20 cellular contexts compared by ENCODE assay signal in genomic region chr6:38755874-38756273, GRCh38. TPM values are rescaled to one million over a fixed set of nuclear protein-coding genes. Genes with fewer than 3 reads are reported as not detected.
DNase-seq lines count a peak whose midpoint lies in the region; ATAC-seq and TF ChIP-seq lines count a peak whose summit lies in the region.
"Had no signal": no experiment of that assay in that cellular context is flagged by ENCODE, and none has a peak within 500 bp of the region (broad histone marks: within the 10 kb centered on the region; RNA-seq: fewer than 3 reads in every experiment).

No MANE protein-coding gene starts in this region.

- peaks cover 13 to 20% of the 10 kb centered on the region in 2 experiments for H3K4me1 ChIP-seq in HCT116 (ENCODE audit: control insufficient read depth in 1 of 2, insufficient read depth in 2 of 2, low read length in 2 of 2)
- peaks cover 4% of the 10 kb centered on the region for H3K4me1 ChIP-seq in body of pancreas
- H3K4me1 ChIP-seq: left ventricle myocardium inferior, testis had no signal

- peak overlapping the region; percentile 85 for H3K27ac Mint-ChIP-seq in mesothelial cell of epicardium

- no peaks in the 10 kb centered on the region for H4K20me1 ChIP-seq in HCT116 (ENCODE audit: insufficient read depth)

- DNase-seq in DMS53 (lab: John Stamatoyannopoulos, UW): peak; percentile 72
- DNase-seq in HCT116 (ENCODE audit: low read depth, low spot score): peak; percentile 62
- DNase-seq in body of pancreas: no peak
- DNase-seq in mesothelial cell of epicardium (ENCODE audit: low spot score in 2 of 2, unreplicated experiment in 2 of 2): no peak
- DNase-seq in head of caudate nucleus: no peak
- no peak for DNase-seq in midbrain (lab: John Stamatoyannopoulos, UW)
- DNase-seq: activated CD4-positive, alpha-beta T cell treated with anti-CD3 and anti-CD28 coated beads for 48 hours; activated CD8-positive, alpha-beta memory T cell treated with anti-CD3 and anti-CD28 coated beads, Interleukin-2, amount 50 U/mL, for 48 hours; effector memory CD4-positive, alpha-beta T cell; left ventricle myocardium inferior; MV-4-11; NCI-H2029; NCI-H524 treated with DMSO at 0.1 percent for 48 hours; SK-N-SH; stimulated activated CD4-positive, alpha-beta T cell treated with anti-CD3 and anti-CD28 coated beads, Interleukin-4, amount 100 ng/mL, for 24 hours; T-helper 9 cell; testis had no signal

- no peak; the same call in 1 of the 2 replicates for TF ChIP-seq RAD21 in HCT116 (IDR thresholded peaks at IDR 0.05; ENCODE audit: low read depth)

- CTCF ChIA-PET in HCT116 (lab: Charles Lee): interaction anchor here (1.0 to 1.1 kb wide), 2 partner anchors 16 to 18 kb away, joined by 3 to 4 read pairs; no protein-coding TSS in a partner anchor

- peaks cover 3% of the 10 kb centered on the region for H3K27me3 Mint-ChIP-seq in mesothelial cell of epicardium (ENCODE audit: low read depth)

- H3K4me3 ChIP-seq in HCT116 (replicated peaks in 1 of 2; ENCODE audit: low read depth in 1 of 2, low read length in 2 of 2): peak overlapping the region in 1 of 2 experiments; percentile 11; a peak in 1 of 4 replicates
- no peak overlapping the region for H3K4me3 ChIP-seq in body of pancreas
- H3K4me3 ChIP-seq: left ventricle myocardium inferior, testis had no signal

- peak overlapping the region; percentile 72 for H3K4me2 ChIP-seq in HCT116 (ENCODE audit: low read length)
- H3K4me2 ChIP-seq: SK-N-SH had no signal

- H3K4me1 Mint-ChIP-seq in mesothelial cell of epicardium: peaks cover 12% of the 10 kb centered on the region

- intact Hi-C loops in HCT116 (cut with micrococcal nuclease) (no loop called here), body of pancreas (cut with DNase I) (no loop called here), head of caudate nucleus (cut with DNase I) (no loop called here)

- TF ChIP-seq POLR2A in HCT116 (IDR thresholded peaks at IDR 0.05; ENCODE audit: borderline replicate concordance, extremely low read depth, insufficient read depth, insufficient read length) (no peak), body of pancreas (IDR thresholded peaks at IDR 0.05) (no peak)

- no TSS peak for BruUV-seq in HCT116 (replicated peaks; lab: Mats Ljungman, UMichigan)

- no peaks in the 10 kb centered on the region for H3K79me2 ChIP-seq in HCT116 (ENCODE audit: insufficient read depth, low read length)

- RAD21 ChIA-PET in HCT116 (lab: Charles Lee; ENCODE audit: low non-redundant PET in 1 of 2, low total read pairs in 2 of 2, uncharacterized antibody in 2 of 2, unreplicated experiment in 2 of 2): no interaction called here

- H3K9me3 ChIP-seq in HCT116 (ENCODE audit: control insufficient read depth in 1 of 2, insufficient read depth in 1 of 2, low read depth in 1 of 2, low read length in 2 of 2): no peaks in the 10 kb centered on the region
- H3K9me3 ChIP-seq in body of pancreas: no peaks in the 10 kb centered on the region
- H3K9me3 ChIP-seq: SK-N-SH, testis had no signal

- no peak overlapping the region for H3K27ac ChIP-seq in HCT116 (ENCODE audit: low read depth, low read length)
- H3K27ac ChIP-seq in body of pancreas: peak overlapping the region in 2 of 4 donors; percentile 23 to 44
- H3K27ac ChIP-seq: left ventricle myocardium inferior, testis had no signal

- peaks cover 18% of the 10 kb centered on the region for H3K9me3 Mint-ChIP-seq in mesothelial cell of epicardium

- H3K36me3 ChIP-seq in HCT116 (ENCODE audit: control insufficient read depth in 1 of 2, insufficient read depth in 2 of 2, low read length in 2 of 2): no peaks in the 10 kb centered on the region
- H3K36me3 ChIP-seq in body of pancreas (replicated peaks in 1 of 2; ENCODE audit: insufficient read depth in 1 of 2, low read depth in 2 of 2): no peaks in the 10 kb centered on the region
- H3K36me3 ChIP-seq: left ventricle myocardium inferior had no signal

- POLR2A ChIA-PET in HCT116 (lab: Charles Lee): no interaction called here

- H3K27me3 ChIP-seq in HCT116 (ENCODE audit: insufficient read depth, low read length): no peaks in the 10 kb centered on the region
- no peaks in the 10 kb centered on the region for H3K27me3 ChIP-seq in body of pancreas
- H3K27me3 ChIP-seq: testis had no signal

- TF ChIP-seq CTCF in HCT116 (IDR thresholded peaks at IDR 0.05 in 2 of 3, conservative IDR thresholded peaks at IDR 0.05 in 1 of 3; ENCODE audit: borderline replicate concordance in 1 of 3, insufficient read depth in 1 of 3, low read depth in 2 of 3, low read length in 2 of 3): no peak
- TF ChIP-seq CTCF in body of pancreas (IDR thresholded peaks at IDR 0.05): no peak
- TF ChIP-seq CTCF in mesothelial cell of epicardium (IDR thresholded peaks at IDR 0.05; ENCODE audit: unreplicated experiment): no peak

- H2AFZ ChIP-seq in HCT116 (ENCODE audit: low read depth, low read length, poor library complexity, severe bottlenecking): peak overlapping the region; percentile 66

- peak; percentile 63 for ATAC-seq in HCT116
- peak; percentile 59 for ATAC-seq in body of pancreas
- ATAC-seq in GM18520 (IDR thresholded peaks at IDR 0.05; ENCODE audit: unreplicated experiment): no peak

- 68 to 74% methylated on average over 2 of the region's 2 CpGs for WGBS in body of pancreas, 2 donors

- H3K36me3 Mint-ChIP-seq in mesothelial cell of epicardium: no peaks in the 10 kb centered on the region

- no peaks in the 10 kb centered on the region for H3K9me2 ChIP-seq in HCT116 (ENCODE audit: insufficient read depth)
- H3K9me2 ChIP-seq: SK-N-SH had no signal

- no peak overlapping the region for H3K4me3 Mint-ChIP-seq in mesothelial cell of epicardium

- peak overlapping the region; percentile 41; the same call in 1 of the 2 replicates for H3K9ac ChIP-seq in HCT116 (ENCODE audit: low read length)
- H3K9ac ChIP-seq: SK-N-SH had no signal

TF ChIP-seq in HCT116, 20 proteins besides CTCF, POLR2A, EP300 and RAD21 (continues in another document):
- TF ChIP-seq CEBPB (IDR thresholded peaks at IDR 0.05; ENCODE audit: low read depth) (peak; percentile 76), SIN3A (IDR thresholded peaks at IDR 0.05; ENCODE audit: low read depth) (0 out of 2 replicates have a peak, but pooled peaks have one; percentile 46), CBX3 (IDR thresholded peaks at IDR 0.05; ENCODE audit: low read depth) (peak; percentile 78; the same call in 1 of the 2 replicates), POLR2AphosphoS5 (IDR thresholded peaks at IDR 0.05; ENCODE audit: low read depth, low read length) (no peak), ZNF274 (IDR thresholded peaks at IDR 0.05; ENCODE audit: low read depth, low read length) (no peak), ELF1 (IDR thresholded peaks at IDR 0.05; ENCODE audit: borderline replicate concordance, low read depth) (no peak), TCF7L2 (IDR thresholded peaks at IDR 0.05; ENCODE audit: borderline replicate concordance, extremely low read depth, insufficient read depth, insufficient read length) (no peak), ZFX (IDR thresholded peaks at IDR 0.05) (no peak), YY1 (IDR thresholded peaks at IDR 0.05; ENCODE audit: extremely low read depth, insufficient replicate concordance, low read depth, low read length) (no peak), EZH2phosphoT487 (IDR thresholded peaks at IDR 0.05; ENCODE audit: borderline replicate concordance) (no peak), ATF3 (IDR thresholded peaks at IDR 0.05) (peak; percentile 57; the same call in 1 of the 2 replicates), JUND (IDR thresholded peaks at IDR 0.05) (peak; percentile 86), FOSL1 (IDR thresholded peaks at IDR 0.05; ENCODE audit: low read depth) (peak; percentile 92), SP1 (IDR thresholded peaks at IDR 0.05; ENCODE audit: low read depth) (peak; percentile 75), SRF (IDR thresholded peaks at IDR 0.05; ENCODE audit: low read depth) (peak; percentile 58; the same call in 1 of the 2 replicates)
- TF ChIP-seq, protein P1, sequence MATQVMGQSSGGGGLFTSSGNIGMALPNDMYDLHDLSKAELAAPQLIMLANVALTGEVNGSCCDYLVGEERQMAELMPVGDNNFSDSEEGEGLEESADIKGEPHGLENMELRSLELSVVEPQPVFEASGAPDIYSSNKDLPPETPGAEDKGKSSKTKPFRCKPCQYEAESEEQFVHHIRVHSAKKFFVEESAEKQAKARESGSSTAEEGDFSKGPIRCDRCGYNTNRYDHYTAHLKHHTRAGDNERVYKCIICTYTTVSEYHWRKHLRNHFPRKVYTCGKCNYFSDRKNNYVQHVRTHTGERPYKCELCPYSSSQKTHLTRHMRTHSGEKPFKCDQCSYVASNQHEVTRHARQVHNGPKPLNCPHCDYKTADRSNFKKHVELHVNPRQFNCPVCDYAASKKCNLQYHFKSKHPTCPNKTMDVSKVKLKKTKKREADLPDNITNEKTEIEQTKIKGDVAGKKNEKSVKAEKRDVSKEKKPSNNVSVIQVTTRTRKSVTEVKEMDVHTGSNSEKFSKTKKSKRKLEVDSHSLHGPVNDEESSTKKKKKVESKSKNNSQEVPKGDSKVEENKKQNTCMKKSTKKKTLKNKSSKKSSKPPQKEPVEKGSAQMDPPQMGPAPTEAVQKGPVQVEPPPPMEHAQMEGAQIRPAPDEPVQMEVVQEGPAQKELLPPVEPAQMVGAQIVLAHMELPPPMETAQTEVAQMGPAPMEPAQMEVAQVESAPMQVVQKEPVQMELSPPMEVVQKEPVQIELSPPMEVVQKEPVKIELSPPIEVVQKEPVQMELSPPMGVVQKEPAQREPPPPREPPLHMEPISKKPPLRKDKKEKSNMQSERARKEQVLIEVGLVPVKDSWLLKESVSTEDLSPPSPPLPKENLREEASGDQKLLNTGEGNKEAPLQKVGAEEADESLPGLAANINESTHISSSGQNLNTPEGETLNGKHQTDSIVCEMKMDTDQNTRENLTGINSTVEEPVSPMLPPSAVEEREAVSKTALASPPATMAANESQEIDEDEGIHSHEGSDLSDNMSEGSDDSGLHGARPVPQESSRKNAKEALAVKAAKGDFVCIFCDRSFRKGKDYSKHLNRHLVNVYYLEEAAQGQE (IDR thresholded peaks at IDR 0.05; ENCODE audit: low read depth): no peak
- TF ChIP-seq, protein P2, sequence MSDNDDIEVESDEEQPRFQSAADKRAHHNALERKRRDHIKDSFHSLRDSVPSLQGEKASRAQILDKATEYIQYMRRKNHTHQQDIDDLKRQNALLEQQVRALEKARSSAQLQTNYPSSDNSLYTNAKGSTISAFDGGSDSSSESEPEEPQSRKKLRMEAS (IDR thresholded peaks at IDR 0.05): peak; percentile 56; the same call in 1 of the 2 replicates

RNA-seq across cellular contexts. Expression of gene DNAH8, which starts 40.8 kb away (rescaled TPM):
- total RNA-seq in HCT116 (2021; ENCODE audit: unreplicated experiment) (not detected), body of pancreas (not detected), mesothelial cell of epicardium (0.02 to 0.25 TPM in 2 of 3 replicates, not detected in the other)
- not detected in 2 replicates for polyA plus RNA-seq in HCT116 (2012)
- total RNA-seq: OCI-LY7 had no signal
- polyA plus RNA-seq: BJ, SK-N-SH had no signal

RNA-seq across cellular contexts. Expression of gene GLO1, which starts 52.9 kb away (rescaled TPM):
- total RNA-seq in HCT116 (2021; ENCODE audit: unreplicated experiment) (191 TPM), body of pancreas (10 to 100 TPM; 22.7 to 42.3 TPM), mesothelial cell of epicardium (86.2 to 90.4 TPM (median 89.5 TPM) in 3 replicates)
- polyA plus RNA-seq in HCT116 (2012): 50.0 and 81.7 TPM in 2 replicates

Comparison
In these comparisons a context has a peak if more than half of its experiments do, and no peak if none do; other contexts are left out.
1. DNase-seq: peak in DMS53 (single experiment) and HCT116 (single experiment); none in body of pancreas (0 of 4), mesothelial cell of epicardium (0 of 2), head of caudate nucleus (0 of 42) and midbrain (single experiment).